Comparison of ENCODE assay signal across 8 cellular contexts in the genomic region with DNA sequence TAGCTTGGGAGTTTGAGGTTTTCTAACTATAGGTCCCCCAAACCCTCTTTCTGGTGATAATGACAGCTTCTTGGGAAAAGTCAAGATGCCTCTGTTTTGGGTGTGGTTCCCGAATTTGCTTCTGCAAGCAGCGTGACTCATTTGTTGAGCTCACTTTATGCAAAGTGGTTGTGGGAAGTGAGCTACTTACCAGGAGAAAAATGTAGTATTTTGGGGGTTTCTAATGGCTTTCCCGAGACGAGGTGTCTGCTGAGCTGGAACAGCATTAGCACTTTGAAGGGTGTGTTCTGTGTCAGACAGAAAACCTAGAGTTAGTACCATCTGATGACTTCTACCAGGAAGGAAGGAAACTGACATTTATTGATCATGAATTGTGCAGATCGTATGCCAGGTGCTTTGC.
DNase-seq lines count a peak whose midpoint lies in the region; ATAC-seq, FAIRE-seq and TF ChIP-seq lines count a peak whose summit lies in the region.

No MANE protein-coding gene starts in this region.

- H3K9ac ChIP-seq in MM.1S (ENCODE audit: low read length) (no peak overlapping the region), K562 (ENCODE audit: insufficient read depth in 1 of 2, low read depth in 2 of 2, low read length in 2 of 2) (peak overlapping the region in 1 of 2 experiments; percentile 55; a peak in 2 of 4 replicates)

- H3K27ac ChIP-seq in MM.1S (ENCODE audit: low read length) (no peak overlapping the region), K562 (ENCODE audit: extremely low read depth, low read depth, low read length) (peak overlapping the region; percentile 81)

- H3K9me1 ChIP-seq in K562 (ENCODE audit: control insufficient read depth, insufficient read depth, low read length): no peaks in the 10 kb centered on the region

- peaks cover 3% of the 10 kb centered on the region for H3K36me3 Mint-ChIP-seq in stimulated activated memory B cell treated with anti-CD40 and anti-IgM and Interleukin-4, amounts not matched to agents 10 μg/mL and 1 μg/mL and 100 μg/mL, for 72 hours
- no peaks in the 10 kb centered on the region for H3K36me3 Mint-ChIP-seq in progenitor cell of endocrine pancreas (ENCODE audit: insufficient read depth)

- peak; percentile 79 for ATAC-seq in GM21619 (IDR thresholded peaks at IDR 0.05; ENCODE audit: unreplicated experiment)
- peak; percentile 75 for ATAC-seq in K562
- ATAC-seq in stimulated activated memory B cell treated with anti-CD40 and anti-IgM and Interleukin-4, amounts not matched to agents 10 μg/mL and 1 μg/mL and 100 μg/mL, for 72 hours: peak; percentile 83
- ATAC-seq in GM19324 (IDR thresholded peaks at IDR 0.05; ENCODE audit: low FRiP score, unreplicated experiment): no peak

- CTCF ChIA-PET in K562 (lab: Yijun Ruan, JAX; ENCODE audit: low intra/inter-chr PET ratio): no interaction called here

- FAIRE-seq in GM12891 (lab: Jason Lieb, UNC) (peak; percentile 74), K562 (lab: Jason Lieb, UNC) (peak; percentile 77)

- H3K36me3 ChIP-seq in MM.1S (replicated peaks; ENCODE audit: insufficient read depth, low read length) (no peaks in the 10 kb centered on the region), K562 (ENCODE audit: control insufficient read depth, insufficient read depth, low read length) (no peaks in the 10 kb centered on the region)

- intact Hi-C loops in K562 (cut with micrococcal nuclease): loop anchor here (5.0 kb wide), 1 partner anchor 42 kb away; no protein-coding TSS in a partner anchor

- POLR2A ChIA-PET in K562 (lab: Yijun Ruan, JAX): interaction anchor here (0.7 to 1.4 kb wide), 5 partner anchors 8 to 24 kb away, joined by 3 to 8 read pairs (median 4); no protein-coding TSS in a partner anchor

- H3F3A ChIP-seq in MM.1S (ENCODE audit: insufficient read depth, low read length): no peaks in the 10 kb centered on the region; the same call in 1 of the 2 replicates

- in situ Hi-C loops in K562 (cut with MboI): no loop called here

- H3K27me3 ChIP-seq in MM.1S (replicated peaks; ENCODE audit: insufficient read depth, low read length): no peaks in the 10 kb centered on the region
- no peaks in the 10 kb centered on the region for H3K27me3 ChIP-seq in K562 (ENCODE audit: control insufficient read depth in 2 of 2, insufficient read depth in 2 of 2, low read length in 2 of 2)

- TF ChIP-seq RAD21 in K562 (CRISPR knock-in tag; conservative IDR thresholded peaks at IDR 0.05 in 1 of 2, IDR thresholded peaks at IDR 0.05 in 1 of 2): no peak

- no peak overlapping the region for H2AFZ ChIP-seq in MM.1S (ENCODE audit: low read length)
- H2AFZ ChIP-seq in K562 (ENCODE audit: low read depth, low read length): peak overlapping the region; percentile 69; the same call in 1 of the 2 replicates

- no peaks in the 10 kb centered on the region for H3K9me2 ChIP-seq in MM.1S (replicated peaks; ENCODE audit: insufficient read depth, low read length)

- no peaks in the 10 kb centered on the region for H3K27me3 Mint-ChIP-seq in stimulated activated memory B cell treated with anti-CD40 and anti-IgM and Interleukin-4, amounts not matched to agents 10 μg/mL and 1 μg/mL and 100 μg/mL, for 72 hours
- peaks cover 2% of the 10 kb centered on the region for H3K27me3 Mint-ChIP-seq in progenitor cell of endocrine pancreas

- no peak; the same call in 1 of the 2 replicates for TF ChIP-seq EP300 in K562 (IDR thresholded peaks at IDR 0.05; ENCODE audit: low read length)

- peak overlapping the region; percentile 26 for H3K4me3 Mint-ChIP-seq in stimulated activated memory B cell treated with anti-CD40 and anti-IgM and Interleukin-4, amounts not matched to agents 10 μg/mL and 1 μg/mL and 100 μg/mL, for 72 hours
- no peak overlapping the region for H3K4me3 Mint-ChIP-seq in progenitor cell of endocrine pancreas (ENCODE audit: low read depth)

- peak overlapping the region; percentile 71 for H3K27ac Mint-ChIP-seq in stimulated activated memory B cell treated with anti-CD40 and anti-IgM and Interleukin-4, amounts not matched to agents 10 μg/mL and 1 μg/mL and 100 μg/mL, for 72 hours
- no peak overlapping the region for H3K27ac Mint-ChIP-seq in progenitor cell of endocrine pancreas

- no peak overlapping the region for H3K4me3 ChIP-seq in MM.1S (ENCODE audit: low read length)
- no peak overlapping the region for H3K4me3 ChIP-seq in K562

- H3K9me3 ChIP-seq in MM.1S (replicated peaks; ENCODE audit: insufficient read depth, low read length): no peaks in the 10 kb centered on the region
- no peaks in the 10 kb centered on the region for H3K9me3 ChIP-seq in K562 (replicated peaks; ENCODE audit: control insufficient read depth, insufficient read depth, low read depth, low read length)

- BruUV-seq in K562 (replicated peaks; lab: Mats Ljungman, UMichigan): no TSS peak

- peaks cover 15% of the 10 kb centered on the region for H3K4me1 ChIP-seq in MM.1S (ENCODE audit: low read length)
- H3K4me1 ChIP-seq in K562 (replicated peaks in 1 of 2; ENCODE audit: control insufficient read depth in 2 of 2, insufficient read depth in 2 of 2, low read length in 2 of 2): peaks cover 8 to 42% of the 10 kb centered on the region in 2 experiments

- peaks cover 31% of the 10 kb centered on the region for H3K4me1 Mint-ChIP-seq in stimulated activated memory B cell treated with anti-CD40 and anti-IgM and Interleukin-4, amounts not matched to agents 10 μg/mL and 1 μg/mL and 100 μg/mL, for 72 hours
- no peaks in the 10 kb centered on the region for H3K4me1 Mint-ChIP-seq in progenitor cell of endocrine pancreas (ENCODE audit: low read depth)

- H4K20me1 ChIP-seq in MM.1S (ENCODE audit: insufficient read depth, low read length): no peaks in the 10 kb centered on the region
- H4K20me1 ChIP-seq in K562 (replicated peaks; ENCODE audit: control insufficient read depth, insufficient read depth, low read length): no peaks in the 10 kb centered on the region

- 3% methylated on average over 5 of the region's 5 CpGs for WGBS in K562 (ENCODE audit: insufficient coverage, low coverage, missing lambda C conversion rate)

- no peak for TF ChIP-seq POLR2A in GM12891 (IDR thresholded peaks at IDR 0.05; ENCODE audit: low read depth, low read length)
- TF ChIP-seq POLR2A in K562 (conservative IDR thresholded peaks at IDR 0.05): no peak

- peaks cover 7% of the 10 kb centered on the region for H3K9me3 Mint-ChIP-seq in stimulated activated memory B cell treated with anti-CD40 and anti-IgM and Interleukin-4, amounts not matched to agents 10 μg/mL and 1 μg/mL and 100 μg/mL, for 72 hours
- H3K9me3 Mint-ChIP-seq in progenitor cell of endocrine pancreas (ENCODE audit: low read depth): peaks cover 11% of the 10 kb centered on the region

- H3K79me2 ChIP-seq in MM.1S (ENCODE audit: low read length): no peaks in the 10 kb centered on the region
- H3K79me2 ChIP-seq in K562 (ENCODE audit: control insufficient read depth, insufficient read depth, low read length): no peaks in the 10 kb centered on the region

- DNase-seq in GM12891 (ENCODE audit: insufficient read length, low spot score): no peak
- DNase-seq in MM.1S: no peak
- peak; percentile 43 to 79 (median 50) for DNase-seq in K562 (ENCODE audit: extremely low read depth in 1 of 4, low spot score in 3 of 4)
- no peak for DNase-seq in progenitor cell of endocrine pancreas (ENCODE audit: low spot score, unreplicated experiment)
- no peak for DNase-seq in NCI-H187 (lab: John Stamatoyannopoulos, UW)

- TF ChIP-seq CTCF in MM.1S (IDR thresholded peaks at IDR 0.05; ENCODE audit: low read length) (no peak), K562 (IDR thresholded peaks at IDR 0.05 in 2 of 3, conservative IDR thresholded peaks at IDR 0.05 in 1 of 3; ENCODE audit: insufficient read depth in 2 of 3, low read depth in 1 of 3, low read length in 3 of 3) (no peak), progenitor cell of endocrine pancreas (IDR thresholded peaks at IDR 0.05; ENCODE audit: unreplicated experiment) (no peak)

- H3K4me2 ChIP-seq in MM.1S (ENCODE audit: low read depth, low read length): peak overlapping the region; percentile 34
- H3K4me2 ChIP-seq in K562 (ENCODE audit: insufficient read depth, low read length): peak overlapping the region; percentile 68

TF ChIP-seq in GM12891, 5 proteins besides CTCF, POLR2A, EP300 and RAD21:
- TF ChIP-seq POU2F2 (IDR thresholded peaks at IDR 0.05; ENCODE audit: low read depth, low read length): peak; percentile 97
- TF ChIP-seq SPI1 (IDR thresholded peaks at IDR 0.05; ENCODE audit: low read depth, low read length): 0 out of 2 replicates have a peak, but pooled peaks have one; percentile 23
- no peak for TF ChIP-seq PAX5 (IDR thresholded peaks at IDR 0.05; ENCODE audit: insufficient read depth, low read length, severe bottlenecking)

TF ChIP-seq in K562, 482 proteins besides CTCF, POLR2A, EP300 and RAD21 (continues in another document):
- no peak for TF ChIP-seq POLR2G (IDR thresholded peaks at IDR 0.05; ENCODE audit: low read depth, low read length)
- TF ChIP-seq PTBP1 (IDR thresholded peaks at IDR 0.05; ENCODE audit: low read depth, low read length): no peak
- TF ChIP-seq, protein P1, sequence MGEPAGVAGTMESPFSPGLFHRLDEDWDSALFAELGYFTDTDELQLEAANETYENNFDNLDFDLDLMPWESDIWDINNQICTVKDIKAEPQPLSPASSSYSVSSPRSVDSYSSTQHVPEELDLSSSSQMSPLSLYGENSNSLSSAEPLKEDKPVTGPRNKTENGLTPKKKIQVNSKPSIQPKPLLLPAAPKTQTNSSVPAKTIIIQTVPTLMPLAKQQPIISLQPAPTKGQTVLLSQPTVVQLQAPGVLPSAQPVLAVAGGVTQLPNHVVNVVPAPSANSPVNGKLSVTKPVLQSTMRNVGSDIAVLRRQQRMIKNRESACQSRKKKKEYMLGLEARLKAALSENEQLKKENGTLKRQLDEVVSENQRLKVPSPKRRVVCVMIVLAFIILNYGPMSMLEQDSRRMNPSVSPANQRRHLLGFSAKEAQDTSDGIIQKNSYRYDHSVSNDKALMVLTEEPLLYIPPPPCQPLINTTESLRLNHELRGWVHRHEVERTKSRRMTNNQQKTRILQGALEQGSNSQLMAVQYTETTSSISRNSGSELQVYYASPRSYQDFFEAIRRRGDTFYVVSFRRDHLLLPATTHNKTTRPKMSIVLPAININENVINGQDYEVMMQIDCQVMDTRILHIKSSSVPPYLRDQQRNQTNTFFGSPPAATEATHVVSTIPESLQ (CRISPR knock-in tag; IDR thresholded peaks at IDR 0.05): no peak
- no peak for TF ChIP-seq MYC (IDR thresholded peaks at IDR 0.05; ENCODE audit: low read depth, low read length)
- no peak for TF ChIP-seq MYC (CRISPR knock-in tag; IDR thresholded peaks at IDR 0.05; ENCODE audit: borderline replicate concordance, low read depth)
- TF ChIP-seq, protein P2, sequence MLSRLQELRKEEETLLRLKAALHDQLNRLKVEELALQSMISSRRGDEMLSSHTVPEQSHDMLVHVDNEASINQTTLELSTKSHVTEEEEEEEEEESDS (CRISPR knock-in tag; IDR thresholded peaks at IDR 0.05): no peak

Comparison
In these comparisons a context has a peak if more than half of its experiments do, and no peak if none do; other contexts are left out.
1. DNase-seq: peak in K562 (4 of 4); none in GM12891 (single experiment), MM.1S (single experiment), progenitor cell of endocrine pancreas (single experiment) and NCI-H187 (0 of 2).